Comparison of ENCODE assay signal across 14 cellular contexts in genomic region chr5:180647941-180648500, GRCh38. TPM values are rescaled to one million over a fixed set of nuclear protein-coding genes. Genes with fewer than 3 reads are reported as not detected.
A peak's percentile ranks its signal among the peaks of the same experiment; 100 is the strongest.
DNase-seq lines count a peak whose midpoint lies in the region; ATAC-seq and TF ChIP-seq lines count a peak whose summit lies in the region.
"Had no signal": no experiment of that assay in that cellular context is flagged by ENCODE, and none has a peak within 500 bp of the region (broad histone marks: within the 10 kb centered on the region; RNA-seq: fewer than 3 reads in every experiment).

No MANE protein-coding gene starts in this region.

- no peak for ATAC-seq in HG03095 (IDR thresholded peaks at IDR 0.05; ENCODE audit: unreplicated experiment)

- no peaks in the 10 kb centered on the region for H3K4me1 ChIP-seq in osteoblast (ENCODE audit: insufficient read depth, low read length)

- POLR2A ChIA-PET in activated CD4-positive, alpha-beta T cell treated with anti-CD3 and anti-CD28 coated beads, Interleukin-2, amount 10 ng/mL, durations not matched to agents 7 days and 5 days (lab: Charles Lee): no interaction called here

- no peaks in the 10 kb centered on the region for H3K9me3 ChIP-seq in osteoblast (ENCODE audit: low read depth, low read length)
- H3K9me3 ChIP-seq: adrenal gland had no signal

- H2AFZ ChIP-seq in osteoblast (ENCODE audit: low read length): no peak overlapping the region

- H3K36me3 ChIP-seq in osteoblast (ENCODE audit: insufficient read depth, low read length): no peaks in the 10 kb centered on the region
- H3K36me3 ChIP-seq: adrenal gland had no signal

- peaks cover 13% of the 10 kb centered on the region for H3K4me1 Mint-ChIP-seq in activated CD4-positive, alpha-beta T cell treated with anti-CD3 and anti-CD28 coated beads, Interleukin-2, amount 10 ng/mL, durations not matched to agents 7 days and 5 days
- H3K4me1 Mint-ChIP-seq in IgD-negative memory B cell: peaks cover 4 to 12% (median 8%) of the 10 kb centered on the region in 3 donors

- TF ChIP-seq CTCF in osteoblast (IDR thresholded peaks at IDR 0.05; ENCODE audit: extremely low read depth, low read depth, low read length): no peak

- H3K4me2 ChIP-seq in osteoblast (ENCODE audit: insufficient read depth, low read length): no peak overlapping the region

- H3K36me3 Mint-ChIP-seq in activated CD4-positive, alpha-beta T cell treated with anti-CD3 and anti-CD28 coated beads, Interleukin-2, amount 10 ng/mL, durations not matched to agents 7 days and 5 days (ENCODE audit: low read depth): no peaks in the 10 kb centered on the region
- H3K36me3 Mint-ChIP-seq in IgD-negative memory B cell: peaks cover 2% of the 10 kb centered on the region

- H3K27ac ChIP-seq in osteoblast (ENCODE audit: low read depth, low read length): no peak overlapping the region

- CTCF ChIA-PET in activated CD4-positive, alpha-beta T cell treated with anti-CD3 and anti-CD28 coated beads, Interleukin-2, amount 10 ng/mL, durations not matched to agents 7 days and 5 days (lab: Charles Lee): interaction anchor here (0.6 kb wide), 1 partner anchor 47 kb away, joined by 5 read pairs; no protein-coding TSS in a partner anchor

- H3K27me3 Mint-ChIP-seq in activated CD4-positive, alpha-beta T cell treated with anti-CD3 and anti-CD28 coated beads, Interleukin-2, amount 10 ng/mL, durations not matched to agents 7 days and 5 days: peaks cover 47% of the 10 kb centered on the region
- H3K27me3 Mint-ChIP-seq in IgD-negative memory B cell: peaks cover 45% of the 10 kb centered on the region

- H3K27me3 ChIP-seq in osteoblast (ENCODE audit: insufficient read depth, low read length): peaks cover 36% of the 10 kb centered on the region

- no peaks in the 10 kb centered on the region for H3K9me3 Mint-ChIP-seq in activated CD4-positive, alpha-beta T cell treated with anti-CD3 and anti-CD28 coated beads, Interleukin-2, amount 10 ng/mL, durations not matched to agents 7 days and 5 days
- H3K9me3 Mint-ChIP-seq in IgD-negative memory B cell: peaks cover 0 to 3% (median 0%) of the 10 kb centered on the region in 3 donors

- peak overlapping the region; percentile 71 for H3K4me3 Mint-ChIP-seq in activated CD4-positive, alpha-beta T cell treated with anti-CD3 and anti-CD28 coated beads, Interleukin-2, amount 10 ng/mL, durations not matched to agents 7 days and 5 days
- peak overlapping the region in 3 of 4 donors; percentile 65 to 73 (median 70) for H3K4me3 Mint-ChIP-seq in IgD-negative memory B cell

- no peaks in the 10 kb centered on the region for H4K20me1 ChIP-seq in osteoblast (ENCODE audit: insufficient read depth, low read length)

- no peak for DNase-seq in activated CD4-positive, alpha-beta T cell treated with anti-CD3 and anti-CD28 coated beads, Interleukin-2, amount 10 ng/mL, durations not matched to agents 7 days and 5 days
- DNase-seq in activated CD4-positive, alpha-beta T cell treated with anti-CD3 and anti-CD28 coated beads for 48 hours: no peak
- DNase-seq in epidermal melanocyte (ENCODE audit: insufficient read length, low spot score) (peak; percentile 14), osteoblast (ENCODE audit: insufficient read length, low spot score, missing footprints) (peak; percentile 88), GM19240 (ENCODE audit: insufficient read length, low spot score) (no peak), HuH-7.5 (ENCODE audit: low spot score) (no peak)
- DNase-seq: adrenal gland, cortex of kidney, DMS79, NCI-H1436, NCI-H526 treated with DMSO at 0.1 percent for 48 hours had no signal

- no peaks in the 10 kb centered on the region for H3K79me2 ChIP-seq in osteoblast (ENCODE audit: insufficient read depth, low read length)

- no peak overlapping the region for H3K27ac Mint-ChIP-seq in activated CD4-positive, alpha-beta T cell treated with anti-CD3 and anti-CD28 coated beads, Interleukin-2, amount 10 ng/mL, durations not matched to agents 7 days and 5 days
- no peak overlapping the region for H3K27ac Mint-ChIP-seq in IgD-negative memory B cell

- no peak overlapping the region for H3K4me3 ChIP-seq in osteoblast (ENCODE audit: insufficient read depth, low read length)

RNA-seq across cellular contexts. Expression of gene FLT4, which starts 1.4 kb away (rescaled TPM):
- total RNA-seq in activated CD4-positive, alpha-beta T cell treated with anti-CD3 and anti-CD28 coated beads, Interleukin-2, amount 10 ng/mL, durations not matched to agents 7 days and 5 days: under 1 TPM; 0.25 TPM
- 0.56 TPM for polyA plus RNA-seq in IgD-negative memory B cell
- total RNA-seq in osteoblast: not detected in 2 replicates

RNA-seq across cellular contexts. Expression of gene SCGB3A1, which starts 56.7 kb away (rescaled TPM):
- not detected for total RNA-seq in activated CD4-positive, alpha-beta T cell treated with anti-CD3 and anti-CD28 coated beads, Interleukin-2, amount 10 ng/mL, durations not matched to agents 7 days and 5 days
- not detected for polyA plus RNA-seq in IgD-negative memory B cell
- not detected in 2 replicates for total RNA-seq in osteoblast
- polyA plus RNA-seq: neural cell had no signal

Comparison
In these comparisons a context has a peak if more than half of its experiments do, and no peak if none do; other contexts are left out.
1. DNase-seq: peak in epidermal melanocyte (single experiment) and osteoblast (single experiment); none in activated CD4-positive, alpha-beta T cell treated with anti-CD3 and anti-CD28 coated beads, Interleukin-2, amount 10 ng/mL, durations not matched to agents 7 days and 5 days (single experiment), activated CD4-positive, alpha-beta T cell treated with anti-CD3 and anti-CD28 coated beads for 48 hours (single experiment), GM19240 (single experiment) and HuH-7.5 (single experiment).